ENCODE assay signal across 21 cellular contexts in genomic region chr12:46657416-46658411, GRCh38.
DNase-seq lines count a peak whose midpoint lies in the region; ATAC-seq, FAIRE-seq and TF ChIP-seq lines count a peak whose summit lies in the region.
"Had no signal": no experiment of that assay in that cellular context is flagged by ENCODE, and none has a peak within 500 bp of the region (broad histone marks: within the 10 kb centered on the region; RNA-seq: fewer than 3 reads in every experiment).

No MANE protein-coding gene starts in this region.

- H3K9ac ChIP-seq in GM23248 (peak overlapping the region; percentile 62), astrocyte (ENCODE audit: low read length) (no peak overlapping the region)

- no peak overlapping the region for H3K4me3 Mint-ChIP-seq in astrocyte (ENCODE audit: unreplicated experiment)
- H3K4me3 Mint-ChIP-seq in stimulated activated naive B cell treated with anti-CD40 and anti-IgM and Interleukin-4, amounts not matched to agents 10 μg/mL and 1 μg/mL and 100 μg/mL, for 72 hours: no peak overlapping the region
- H3K4me3 Mint-ChIP-seq: brain; T-helper 2 cell treated with Interferon-gamma antibody and Interleukin-4, amounts not matched to agents 5 μg/mL and 100 μg/mL, for 36 hours had no signal

- H3K36me3 ChIP-seq in GM23248 (ENCODE audit: low read depth) (no peaks in the 10 kb centered on the region), astrocyte (ENCODE audit: insufficient read depth, low read length) (no peaks in the 10 kb centered on the region), psoas muscle (ENCODE audit: insufficient read depth in 1 of 2, low read depth in 1 of 2) (no peaks in the 10 kb centered on the region)
- H3K36me3 ChIP-seq: BE2C had no signal

- no peaks in the 10 kb centered on the region for H3K27me3 Mint-ChIP-seq in astrocyte (ENCODE audit: low read depth, unreplicated experiment)
- no peaks in the 10 kb centered on the region for H3K27me3 Mint-ChIP-seq in stimulated activated naive B cell treated with anti-CD40 and anti-IgM and Interleukin-4, amounts not matched to agents 10 μg/mL and 1 μg/mL and 100 μg/mL, for 72 hours
- H3K27me3 Mint-ChIP-seq: brain, progenitor cell of endocrine pancreas had no signal

- no peaks in the 10 kb centered on the region for H3K9me2 ChIP-seq in GM23248 (ENCODE audit: insufficient read depth)

- H3K27ac Mint-ChIP-seq in astrocyte (ENCODE audit: unreplicated experiment): no peak overlapping the region
- H3K27ac Mint-ChIP-seq in stimulated activated naive B cell treated with anti-CD40 and anti-IgM and Interleukin-4, amounts not matched to agents 10 μg/mL and 1 μg/mL and 100 μg/mL, for 72 hours: no peak overlapping the region
- H3K27ac Mint-ChIP-seq: brain; progenitor cell of endocrine pancreas; T-helper 2 cell treated with Interferon-gamma antibody and Interleukin-4, amounts not matched to agents 5 μg/mL and 100 μg/mL, for 36 hours had no signal

- peak; percentile 75 for DNase-seq in GM23248
- peak; percentile 20 for DNase-seq in astrocyte (ENCODE audit: low read depth)
- DNase-seq in fibroblast of villous mesenchyme (ENCODE audit: low read depth): peak; percentile 42
- DNase-seq in psoas muscle: no peak
- DNase-seq in stimulated activated naive B cell treated with anti-CD40 and anti-IgM and Interleukin-4, amounts not matched to agents 10 μg/mL and 1 μg/mL and 100 μg/mL, for 72 hours: no peak
- DNase-seq in T1000 (lab: John Stamatoyannopoulos, UW): no peak
- DNase-seq in NCI-H2196 treated with DMSO at 0.1 percent for 48 hours (lab: John Stamatoyannopoulos, UW; ENCODE audit: unreplicated experiment): no peak
- DNase-seq: activated CD4-positive, alpha-beta T cell treated with anti-CD3 and anti-CD28 coated beads, Interleukin-2, amount 50 U/mL, for 4 hours; BE2C; DMS79 treated with DMSO at 0.1 percent for 48 hours; midbrain; NCI-H1436 treated with DMSO at 0.1 percent for 48 hours; NCI-H524 treated with DMSO at 0.1 percent for 48 hours; stimulated activated CD4-positive, alpha-beta T cell treated with anti-CD3 and anti-CD28 coated beads, Interleukin-2, amount 100 ng/mL, for 48 hours had no signal

- H3K4me1 ChIP-seq in GM23248 (ENCODE audit: insufficient read depth) (peaks cover 53% of the 10 kb centered on the region), astrocyte (ENCODE audit: insufficient read depth, low read length) (peaks cover 23% of the 10 kb centered on the region), psoas muscle (peaks cover 48% of the 10 kb centered on the region)

- peak overlapping the region; percentile 69 for H3K4me2 ChIP-seq in GM23248 (ENCODE audit: unreplicated experiment)
- peak overlapping the region; percentile 13 for H3K4me2 ChIP-seq in astrocyte (ENCODE audit: low read length)

- H3K79me2 ChIP-seq in GM23248 (ENCODE audit: insufficient read depth) (peaks cover 15% of the 10 kb centered on the region), astrocyte (ENCODE audit: insufficient read depth, low read length) (no peaks in the 10 kb centered on the region)

- H3K27ac ChIP-seq in GM23248: peak overlapping the region; percentile 87
- no peak overlapping the region for H3K27ac ChIP-seq in astrocyte (ENCODE audit: low read depth, low read length)
- H3K27ac ChIP-seq in psoas muscle: peak overlapping the region; percentile 80
- H3K27ac ChIP-seq: RWPE1 had no signal

- ATAC-seq in psoas muscle (peak; percentile 48 to 79 (median 72)), HG02798 (IDR thresholded peaks at IDR 0.05; ENCODE audit: poor library complexity, unreplicated experiment) (no peak)
- no peak for ATAC-seq in stimulated activated naive B cell treated with anti-CD40 and anti-IgM and Interleukin-4, amounts not matched to agents 10 μg/mL and 1 μg/mL and 100 μg/mL, for 72 hours (replicated peaks)
- ATAC-seq: GM12878, HepG2 had no signal

- H2AFZ ChIP-seq in GM23248: peak overlapping the region; percentile 76
- H2AFZ ChIP-seq in astrocyte (ENCODE audit: low read depth, low read length): no peak overlapping the region

- no peaks in the 10 kb centered on the region for H3K27me3 ChIP-seq in GM23248 (replicated peaks; ENCODE audit: insufficient read depth)
- H3K27me3 ChIP-seq in astrocyte (ENCODE audit: insufficient read depth, low read length): no peaks in the 10 kb centered on the region
- H3K27me3 ChIP-seq in psoas muscle (ENCODE audit: insufficient read depth in 3 of 3, low read length in 2 of 3): no peaks in the 10 kb centered on the region
- H3K27me3 ChIP-seq: BE2C had no signal

- H3F3A ChIP-seq in GM23248 (ENCODE audit: insufficient read depth): peaks cover 47% of the 10 kb centered on the region

- H3K9me3 ChIP-seq in GM23248 (ENCODE audit: low read depth) (no peaks in the 10 kb centered on the region), astrocyte (ENCODE audit: insufficient read depth, low read depth, low read length) (no peaks in the 10 kb centered on the region), psoas muscle (no peaks in the 10 kb centered on the region)
- H3K9me3 ChIP-seq: BE2C had no signal

- intact Hi-C loops in psoas muscle (cut with DNase I): loop anchor here in 1 of 2 donors (5.0 kb wide), 1 partner anchor 120 kb away; no protein-coding TSS in a partner anchor

- no peaks in the 10 kb centered on the region for H4K20me1 ChIP-seq in GM23248 (ENCODE audit: insufficient read depth)
- H4K20me1 ChIP-seq in astrocyte (ENCODE audit: insufficient read depth, low read length): no peaks in the 10 kb centered on the region

- in situ Hi-C loops in GM23248 (cut with MboI): no loop called here

- 34 to 35% methylated on average over 4 of the region's 4 CpGs for WGBS in GM23248 (ENCODE audit: low coverage in 1 of 2, low lambda C conversion rate in 2 of 2, missing lambda C conversion rate in 2 of 2), 2 experiments
- 58 to 78% (median 60%) methylated on average over 4 of the region's 4 CpGs for WGBS in psoas muscle, 3 donors

- H3K4me1 Mint-ChIP-seq in astrocyte (ENCODE audit: low read depth, unreplicated experiment): peaks cover 35% of the 10 kb centered on the region
- peaks cover 19 to 30% of the 10 kb centered on the region in 2 donors for H3K4me1 Mint-ChIP-seq in stimulated activated naive B cell treated with anti-CD40 and anti-IgM and Interleukin-4, amounts not matched to agents 10 μg/mL and 1 μg/mL and 100 μg/mL, for 72 hours

- H3K36me3 Mint-ChIP-seq in astrocyte (ENCODE audit: low read depth, unreplicated experiment): peaks cover 3% of the 10 kb centered on the region
- H3K36me3 Mint-ChIP-seq in stimulated activated naive B cell treated with anti-CD40 and anti-IgM and Interleukin-4, amounts not matched to agents 10 μg/mL and 1 μg/mL and 100 μg/mL, for 72 hours: peaks cover 0 to 6% of the 10 kb centered on the region in 2 donors
- H3K36me3 Mint-ChIP-seq: brain had no signal

- H3K4me3 ChIP-seq in GM23248 (no peak overlapping the region), astrocyte (ENCODE audit: insufficient read depth, low read depth, low read length) (no peak overlapping the region), fibroblast of villous mesenchyme (ENCODE audit: low read depth, low read length) (no peak overlapping the region), psoas muscle (peak overlapping the region; percentile 41)
- H3K4me3 ChIP-seq: GM12878 had no signal

- H3K9me3 Mint-ChIP-seq in astrocyte (ENCODE audit: unreplicated experiment): no peaks in the 10 kb centered on the region
- no peaks in the 10 kb centered on the region for H3K9me3 Mint-ChIP-seq in stimulated activated naive B cell treated with anti-CD40 and anti-IgM and Interleukin-4, amounts not matched to agents 10 μg/mL and 1 μg/mL and 100 μg/mL, for 72 hours
- H3K9me3 Mint-ChIP-seq: brain had no signal

- no peak for FAIRE-seq in astrocyte (lab: Jason Lieb, UNC)
- FAIRE-seq: GM12878, HepG2 had no signal

- no peak for TF ChIP-seq CTCF in astrocyte (IDR thresholded peaks at IDR 0.05; ENCODE audit: insufficient read depth, low read depth, low read length)
- no peak for TF ChIP-seq CTCF in fibroblast of villous mesenchyme (IDR thresholded peaks at IDR 0.05; ENCODE audit: insufficient read depth, low read depth, low read length)
- no peak for TF ChIP-seq CTCF in psoas muscle (IDR thresholded peaks at IDR 0.05)

Comparison
In these comparisons a context has a peak if more than half of its experiments do, and no peak if none do; other contexts are left out.
1. DNase-seq: peak in GM23248 (single experiment), astrocyte (single experiment) and fibroblast of villous mesenchyme (single experiment); none in psoas muscle (0 of 2), stimulated activated naive B cell treated with anti-CD40 and anti-IgM and Interleukin-4, amounts not matched to agents 10 μg/mL and 1 μg/mL and 100 μg/mL, for 72 hours (single experiment), T1000 (single experiment) and NCI-H2196 treated with DMSO at 0.1 percent for 48 hours (single experiment).
2. ATAC-seq: peak in psoas muscle (4 of 4); none in HG02798 (single experiment) and stimulated activated naive B cell treated with anti-CD40 and anti-IgM and Interleukin-4, amounts not matched to agents 10 μg/mL and 1 μg/mL and 100 μg/mL, for 72 hours (0 of 2).